ENCODE assay signal across 8 cellular contexts in genomic region chr2:231604101-231604684, GRCh38. TPM values are rescaled to one million over a fixed set of nuclear protein-coding genes. Genes with fewer than 3 reads are reported as not detected.
A peak's percentile ranks its signal among the peaks of the same experiment; 100 is the strongest.
DNase-seq lines count a peak whose midpoint lies in the region; ATAC-seq and TF ChIP-seq lines count a peak whose summit lies in the region.

No MANE protein-coding gene starts in this region.

- H3K4ac ChIP-seq in IMR-90 (ENCODE audit: low read depth, low read length): peak overlapping the region; percentile 89

- WGBS in IMR-90 (ENCODE audit: extremely low coverage in 2 of 2, insufficient read length in 1 of 2), 2 experiments: 4% methylated on average over 10 of the region's 40 CpGs; no CpG with 5 or more reads in 1 of the 2 experiments

- H2AK5ac ChIP-seq in IMR-90 (ENCODE audit: low read depth, low read length): peak overlapping the region; percentile 81

- H3K27ac ChIP-seq in DND-41 (ENCODE audit: low read length) (no peak overlapping the region), IMR-90 (ENCODE audit: insufficient read depth, low read length) (peak overlapping the region; percentile 65)

- no peak for TF ChIP-seq RAD21 in IMR-90 (IDR thresholded peaks at IDR 0.05; ENCODE audit: low read length)

- no peak overlapping the region for H2BK20ac ChIP-seq in IMR-90 (ENCODE audit: low read depth, low read length)

- no peak for TF ChIP-seq CTCF in DND-41 (IDR thresholded peaks at IDR 0.05; ENCODE audit: borderline replicate concordance, extremely low read depth, low read length, poor library complexity, severe bottlenecking)
- TF ChIP-seq CTCF in IMR-90 (conservative IDR thresholded peaks at IDR 0.05; ENCODE audit: low read depth, low read length): no peak
- TF ChIP-seq CTCF in fibroblast of villous mesenchyme (IDR thresholded peaks at IDR 0.05; ENCODE audit: insufficient read depth, low read depth, low read length): no peak

- peak overlapping the region; percentile 59 for H2AK9ac ChIP-seq in IMR-90 (replicated peaks; ENCODE audit: low read depth, low read length, poor library complexity)

- in situ Hi-C loops in IMR-90 (cut with MboI; ENCODE audit: low sequenced_read_pairs): loop anchor here (5.0 kb wide), 1 partner anchor 87 kb away; no protein-coding TSS in a partner anchor

- H4K91ac ChIP-seq in IMR-90 (ENCODE audit: insufficient read depth, low read depth, low read length): peak overlapping the region; percentile 81; the same call in 1 of the 2 replicates

- peak overlapping the region; percentile 62 for H2BK120ac ChIP-seq in IMR-90 (ENCODE audit: low read depth, low read length)

- H2BK5ac ChIP-seq in IMR-90 (ENCODE audit: low read depth, low read length, poor library complexity, severe bottlenecking): peak overlapping the region; percentile 58

- CTCF ChIA-PET in IMR-90 (lab: Yijun Ruan, JAX): no interaction called here

- POLR2A ChIA-PET in IMR-90 (lab: Charles Lee; ENCODE audit: unreplicated experiment): no interaction called here

- peak overlapping the region; percentile 57 for H3K4me2 ChIP-seq in DND-41 (ENCODE audit: insufficient read depth, low read length)
- H3K4me2 ChIP-seq in IMR-90 (ENCODE audit: low read depth, low read length): peak overlapping the region; percentile 75

- intact Hi-C loops in IMR-90 (cut with micrococcal nuclease): no loop called here

- H3K14ac ChIP-seq in IMR-90 (replicated peaks; ENCODE audit: low read depth, low read length): peak overlapping the region; percentile 91

- H2BK15ac ChIP-seq in IMR-90 (ENCODE audit: low read depth, low read length): peak overlapping the region; percentile 5; the same call in 1 of the 3 replicates

- H3K9me3 ChIP-seq in DND-41 (ENCODE audit: insufficient read depth, low read length, severe bottlenecking) (no peaks in the 10 kb centered on the region), IMR-90 (ENCODE audit: control insufficient read depth, insufficient read depth, low read length) (no peaks in the 10 kb centered on the region), neuron (ENCODE audit: low read length) (no peaks in the 10 kb centered on the region)

- H3K36me3 ChIP-seq in DND-41 (ENCODE audit: insufficient read depth, low read length): no peaks in the 10 kb centered on the region
- H3K36me3 ChIP-seq in IMR-90 (ENCODE audit: control insufficient read depth, insufficient read depth, low read length): no peaks in the 10 kb centered on the region
- no peaks in the 10 kb centered on the region for H3K36me3 ChIP-seq in neuron (ENCODE audit: insufficient read depth, low read length)

- BruUV-seq in IMR-90 (replicated peaks; lab: Mats Ljungman, UMichigan): no TSS peak

- DNase-seq in DND-41: no peak
- no peak for DNase-seq in IMR-90
- peak; percentile 14 to 20 for DNase-seq in activated CD4-positive, alpha-beta T cell treated with anti-CD3 and anti-CD28 coated beads, Interleukin-2, amount 50 U/mL, for 48 hours
- no peak for DNase-seq in fibroblast of villous mesenchyme (ENCODE audit: low read depth)
- DNase-seq in kidney tubule cell (ENCODE audit: low spot score): no peak

- H3K27me3 ChIP-seq in DND-41 (ENCODE audit: insufficient read depth, low read length, poor library complexity) (peaks cover 16% of the 10 kb centered on the region), IMR-90 (ENCODE audit: control insufficient read depth, insufficient read depth, low read length) (0 out of 2 replicates have a peak, but pooled peaks cover 3% of the 10 kb centered on the region), neuron (ENCODE audit: insufficient read depth, low read length) (no peaks in the 10 kb centered on the region)

- peak overlapping the region; percentile 64 to 93; a peak in 3 of 4 replicates for H4K8ac ChIP-seq in IMR-90 (ENCODE audit: low read depth in 2 of 2, low read length in 2 of 2)

- H4K5ac ChIP-seq in IMR-90 (ENCODE audit: low read depth, low read length): peak overlapping the region; percentile 79

- ATAC-seq in DND-41 (ENCODE audit: insufficient read depth, low read depth) (no peak; the same call in 2 of the 3 replicates), GM21367 (IDR thresholded peaks at IDR 0.05; ENCODE audit: unreplicated experiment) (peak; percentile 41), IMR-90 (ENCODE audit: low read depth) (peak; percentile 70; the same call in 1 of the 2 replicates), GM19328 (IDR thresholded peaks at IDR 0.05; ENCODE audit: unreplicated experiment) (no peak)

- peaks cover 10% of the 10 kb centered on the region for H3K9me1 ChIP-seq in IMR-90 (ENCODE audit: insufficient read depth, low read length)

- no peak overlapping the region; the same call in 1 of the 2 replicates for H3K9ac ChIP-seq in DND-41 (ENCODE audit: low read depth, low read length)
- H3K9ac ChIP-seq in IMR-90 (ENCODE audit: low read depth, low read length): peak overlapping the region; percentile 71

- H4K20me1 ChIP-seq in DND-41 (ENCODE audit: insufficient read depth, low read length) (no peaks in the 10 kb centered on the region), IMR-90 (ENCODE audit: insufficient read depth, low read length) (no peaks in the 10 kb centered on the region)

- no peaks in the 10 kb centered on the region for H3K79me2 ChIP-seq in DND-41 (ENCODE audit: insufficient read depth, low read length)

- peak overlapping the region; percentile 39; the same call in 1 of the 2 replicates for H3K56ac ChIP-seq in IMR-90 (ENCODE audit: extremely low read depth, insufficient read depth, low read length)

- peak overlapping the region; percentile 76 for H3K23ac ChIP-seq in IMR-90 (ENCODE audit: low read depth, low read length)

- peak overlapping the region; percentile 63 for H3K18ac ChIP-seq in IMR-90 (ENCODE audit: low read depth, low read length)

- H3K4me1 ChIP-seq in DND-41 (ENCODE audit: insufficient read depth, low read length) (peaks cover 13% of the 10 kb centered on the region), IMR-90 (ENCODE audit: control insufficient read depth, insufficient read depth, low read length) (peaks cover 11% of the 10 kb centered on the region), neuron (ENCODE audit: insufficient read depth, low read length) (peaks cover 34% of the 10 kb centered on the region)

- H2AFZ ChIP-seq in DND-41 (ENCODE audit: low read depth, low read length) (no peak overlapping the region), IMR-90 (replicated peaks; ENCODE audit: low read length, poor library complexity) (peak overlapping the region; percentile 91), neuron (ENCODE audit: low read depth, low read length) (no peak overlapping the region)

- peak; percentile 65; the same call in 1 of the 2 replicates for TF ChIP-seq POLR2A in IMR-90 (IDR thresholded peaks at IDR 0.05; ENCODE audit: low read depth, low read length)

- H3K4me3 ChIP-seq in DND-41 (ENCODE audit: low read depth in 1 of 2, low read length in 2 of 2) (peak overlapping the region in 1 of 2 experiments; percentile 22; a peak in 2 of 4 replicates), IMR-90 (ENCODE audit: insufficient read depth, low read depth, low read length) (peak overlapping the region; percentile 42), fibroblast of villous mesenchyme (ENCODE audit: low read depth, low read length) (peak overlapping the region; percentile 55), neuron (ENCODE audit: low read length) (peak overlapping the region; percentile 52)

- peaks cover 0 to 3% of the 10 kb centered on the region in 2 experiments; a peak in 1 of 4 replicates for H3K79me1 ChIP-seq in IMR-90 (ENCODE audit: low read depth in 1 of 2, low read length in 2 of 2)

- dilution Hi-C loops in IMR-90 (cut with HindIII; ENCODE audit: low sequenced_read_pairs, unreplicated experiment): no loop called here

TF ChIP-seq in IMR-90, 13 proteins besides CTCF, POLR2A, EP300 and RAD21:
- TF ChIP-seq NFE2L2 (IDR thresholded peaks at IDR 0.05; ENCODE audit: low read depth, low read length) (no peak), MXI1 (IDR thresholded peaks at IDR 0.05; ENCODE audit: borderline replicate concordance, low read depth, low read length) (no peak), MAZ (IDR thresholded peaks at IDR 0.05; ENCODE audit: borderline replicate concordance, low read depth, low read length) (no peak), ELK1 (IDR thresholded peaks at IDR 0.05; ENCODE audit: borderline replicate concordance, low read depth, low read length) (no peak), RCOR1 (IDR thresholded peaks at IDR 0.05; ENCODE audit: insufficient replicate concordance, low read length) (no peak), CHD1 (IDR thresholded peaks at IDR 0.05; ENCODE audit: low read depth, low read length) (no peak), RFX5 (IDR thresholded peaks at IDR 0.05; ENCODE audit: low read depth, low read length) (no peak), CEBPB (IDR thresholded peaks at IDR 0.05; ENCODE audit: low read depth, low read length) (no peak), SMC3 (IDR thresholded peaks at IDR 0.05; ENCODE audit: low read depth, low read length) (no peak), USF2 (IDR thresholded peaks at IDR 0.05; ENCODE audit: low read depth, low read length) (no peak), BHLHE40 (IDR thresholded peaks at IDR 0.05; ENCODE audit: low read depth, low read length) (no peak), MAFK (IDR thresholded peaks at IDR 0.05; ENCODE audit: low read depth, low read length) (no peak), FOS (IDR thresholded peaks at IDR 0.05; ENCODE audit: low read depth, low read length) (no peak)

RNA-seq across cellular contexts. Expression of gene TEX44, which starts 11.5 kb away (rescaled TPM):
- total RNA-seq in IMR-90 (2012; rRNA removed) (not detected in 2 replicates), fibroblast of villous mesenchyme (not detected in 2 replicates)
- polyA plus RNA-seq in IMR-90 (2012; rRNA removed): not detected in 2 replicates
- not detected in 2 replicates for polyA plus RNA-seq in IMR-90 (2012; cell fraction: cytosol; rRNA removed)
- polyA plus RNA-seq in IMR-90 (2012; cell fraction: nucleus; rRNA removed; ENCODE audit: low replicate concordance): not detected in 2 replicates

Comparison
In these comparisons a context has a peak if more than half of its experiments do, and no peak if none do; other contexts are left out.
1. ATAC-seq: peak in GM21367 (single experiment) and IMR-90 (single experiment); none in DND-41 (single experiment) and GM19328 (single experiment).
2. DNase-seq: peak in activated CD4-positive, alpha-beta T cell treated with anti-CD3 and anti-CD28 coated beads, Interleukin-2, amount 50 U/mL, for 48 hours (2 of 2); none in DND-41 (single experiment), IMR-90 (single experiment), fibroblast of villous mesenchyme (single experiment) and kidney tubule cell (single experiment).